8 cellular contexts compared by ENCODE assay signal in the genomic region with DNA sequence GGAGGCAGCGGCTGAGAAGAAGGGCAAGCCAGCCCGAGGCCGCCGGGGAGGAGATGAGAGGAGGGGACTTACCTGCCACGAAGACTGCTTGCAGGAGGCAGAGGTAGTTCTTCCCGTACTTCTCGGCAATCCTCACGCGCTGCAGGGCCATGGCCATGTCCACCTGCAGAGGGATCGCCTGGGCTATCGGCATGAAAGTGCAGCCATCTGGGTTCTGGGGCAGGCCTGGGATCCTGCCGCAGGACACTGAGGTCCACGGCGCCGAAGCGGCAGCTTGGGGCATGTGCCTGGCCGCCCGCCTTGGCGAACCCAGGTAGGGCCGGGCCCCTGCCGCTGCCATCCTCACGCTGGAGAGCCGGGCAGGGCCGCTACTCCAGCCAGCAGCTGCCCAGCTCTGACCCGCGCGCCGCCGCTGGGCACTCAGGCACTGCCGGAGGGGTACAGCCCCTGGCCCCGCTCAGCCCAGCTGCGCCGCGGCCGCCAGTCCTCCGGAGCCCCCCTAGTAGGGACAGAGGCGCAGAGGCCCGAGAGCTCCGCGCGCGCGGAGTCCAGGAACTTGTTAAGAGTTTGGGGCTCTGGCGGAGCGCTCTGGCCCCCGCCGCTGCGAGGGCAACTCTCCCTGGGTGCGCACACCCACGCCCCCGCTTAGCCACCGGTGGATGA. TPM values are rescaled to one million over a fixed set of nuclear protein-coding genes. Genes with fewer than 3 reads are reported as not detected.
DNase-seq lines count a peak whose midpoint lies in the region; ATAC-seq and TF ChIP-seq lines count a peak whose summit lies in the region.

No MANE protein-coding gene starts in this region.

- intact Hi-C loops in stomach (cut with DNase I; ENCODE audit: low total_unique reads) = no loop called here

- TF ChIP-seq POLR2A in stomach (IDR thresholded peaks at IDR 0.05) = no peak

- in situ Hi-C loops in astrocyte of the spinal cord (cut with HindIII; ENCODE audit: low sequenced_read_pairs) = no loop called here

- no peak overlapping the region for H3K27ac ChIP-seq in stomach

- no peak overlapping the region for H3K4me3 Mint-ChIP-seq in stimulated activated memory B cell treated with anti-CD40 and anti-IgM and Interleukin-4, amounts not matched to agents 10 μg/mL and 1 μg/mL and 100 μg/mL, for 72 hours

- peaks cover 6% of the 10 kb centered on the region for H3K4me1 Mint-ChIP-seq in stimulated activated memory B cell treated with anti-CD40 and anti-IgM and Interleukin-4, amounts not matched to agents 10 μg/mL and 1 μg/mL and 100 μg/mL, for 72 hours

- H3K36me3 ChIP-seq in stomach = no peaks in the 10 kb centered on the region

- no peak for TF ChIP-seq EP300 in stomach (IDR thresholded peaks at IDR 0.05)

- peaks cover 27% of the 10 kb centered on the region for H3K27me3 Mint-ChIP-seq in stimulated activated memory B cell treated with anti-CD40 and anti-IgM and Interleukin-4, amounts not matched to agents 10 μg/mL and 1 μg/mL and 100 μg/mL, for 72 hours

- TF ChIP-seq CTCF in astrocyte of the spinal cord (IDR thresholded peaks at IDR 0.05; ENCODE audit: low read depth, low read length) (no peak), stomach (IDR thresholded peaks at IDR 0.05) (no peak)

- WGBS in stomach, 5 donors = 0 to 38% (median 9%) methylated on average over 11 to 52 of the region's 52 CpGs

- H3K4me3 ChIP-seq in astrocyte of the spinal cord (ENCODE audit: low read depth, low read length) (peak overlapping the region; percentile 25), stomach (peak overlapping the region; percentile 29 to 49 (median 42))

- H3K36me3 Mint-ChIP-seq in stimulated activated memory B cell treated with anti-CD40 and anti-IgM and Interleukin-4, amounts not matched to agents 10 μg/mL and 1 μg/mL and 100 μg/mL, for 72 hours = peaks cover 3% of the 10 kb centered on the region

- DNase-seq in DMS53 (lab: John Stamatoyannopoulos, UW) (peak; percentile 68), DMS53 treated with DMSO at 0.1 percent for 48 hours (lab: John Stamatoyannopoulos, UW; ENCODE audit: unreplicated experiment) (no peak), astrocyte of the spinal cord (ENCODE audit: low read depth, low spot score) (peak; percentile 1), iris pigment epithelial cell (ENCODE audit: low read depth) (peak; percentile 1), stomach (no peak), NCI-H510A treated with DMSO at 0.1 percent for 48 hours (lab: John Stamatoyannopoulos, UW) (no peak), NCI-H1105 (lab: John Stamatoyannopoulos, UW) (no peak)

- no peak overlapping the region for H3K27ac Mint-ChIP-seq in stimulated activated memory B cell treated with anti-CD40 and anti-IgM and Interleukin-4, amounts not matched to agents 10 μg/mL and 1 μg/mL and 100 μg/mL, for 72 hours

- peaks cover 0 to 16% (median 13%) of the 10 kb centered on the region in 4 donors for H3K4me1 ChIP-seq in stomach

- no peaks in the 10 kb centered on the region for H3K9me3 ChIP-seq in stomach

- ATAC-seq in stimulated activated memory B cell treated with anti-CD40 and anti-IgM and Interleukin-4, amounts not matched to agents 10 μg/mL and 1 μg/mL and 100 μg/mL, for 72 hours = no peak

- H3K27me3 ChIP-seq in stomach = peaks cover 0 to 22% (median 20%) of the 10 kb centered on the region in 3 donors

- no peaks in the 10 kb centered on the region for H3K9me3 Mint-ChIP-seq in stimulated activated memory B cell treated with anti-CD40 and anti-IgM and Interleukin-4, amounts not matched to agents 10 μg/mL and 1 μg/mL and 100 μg/mL, for 72 hours

RNA-seq across cellular contexts. Expression of a gene that starts 16.0 kb away (rescaled TPM):
- under 1 TPM in 1 of 5 donors, not detected in 4; 0.37 TPM for total RNA-seq in stomach
- polyA plus RNA-seq in stomach = under 1 TPM; 0.08 to 0.46 (median 0.25) TPM

Comparison
In these comparisons a context has a peak if more than half of its experiments do, and no peak if none do; other contexts are left out.
1. DNase-seq: peak in DMS53 (single experiment), astrocyte of the spinal cord (single experiment) and iris pigment epithelial cell (single experiment); none in DMS53 treated with DMSO at 0.1 percent for 48 hours (single experiment), stomach (single experiment), NCI-H510A treated with DMSO at 0.1 percent for 48 hours (single experiment) and NCI-H1105 (single experiment).